ENCODE assay signal across 2 cellular contexts in genomic region chr5:35159370-35159742, GRCh38.
TF ChIP-seq lines count a peak whose summit lies in the region.

No MANE protein-coding gene starts in this region.

TF ChIP-seq in H1, 55 proteins besides CTCF, POLR2A, EP300 and RAD21:
- TF ChIP-seq TAF1 (IDR thresholded peaks at IDR 0.05; ENCODE audit: low read depth, low read length), result no peak
- no peak for TF ChIP-seq RNF2 (IDR thresholded peaks at IDR 0.05; ENCODE audit: borderline replicate concordance, low read depth, low read length, missing control alignments, poor library complexity, severe bottlenecking)
- TF ChIP-seq POLR2AphosphoS5 (IDR thresholded peaks at IDR 0.05; ENCODE audit: low read depth, low read length), result no peak
- TF ChIP-seq HDAC6 (IDR thresholded peaks at IDR 0.05; ENCODE audit: low read depth, low read length), result no peak
- no peak for TF ChIP-seq GTF2F1 (IDR thresholded peaks at IDR 0.05; ENCODE audit: borderline replicate concordance, low read depth, low read length)
- peak; percentile 63 for TF ChIP-seq TEAD4 (IDR thresholded peaks at IDR 0.05; ENCODE audit: low read depth, low read length)
- no peak for TF ChIP-seq E2F6 (IDR thresholded peaks at IDR 0.05)

TF ChIP-seq in HepG2, 621 proteins besides CTCF, POLR2A, EP300 and RAD21 (continues in another document):
- TF ChIP-seq RCOR2 (CRISPR knock-in tag; IDR thresholded peaks at IDR 0.05) (no peak), ZNF800 (CRISPR knock-in tag; IDR thresholded peaks at IDR 0.05) (no peak), POGZ (CRISPR knock-in tag; IDR thresholded peaks at IDR 0.05) (peak; percentile 71), AKNA (CRISPR knock-in tag; IDR thresholded peaks at IDR 0.05; ENCODE audit: borderline replicate concordance) (no peak), MAZ (IDR thresholded peaks at IDR 0.05; ENCODE audit: borderline replicate concordance, low read depth, low read length) (no peak), MAZ (CRISPR knock-in tag; IDR thresholded peaks at IDR 0.05; ENCODE audit: low read depth) (no peak), PHF20 (CRISPR knock-in tag; IDR thresholded peaks at IDR 0.05) (no peak), FLYWCH1 (CRISPR knock-in tag; IDR thresholded peaks at IDR 0.05) (no peak), ZNF512B (CRISPR knock-in tag; IDR thresholded peaks at IDR 0.05; ENCODE audit: borderline replicate concordance) (no peak), ZNF619 (CRISPR knock-in tag; IDR thresholded peaks at IDR 0.05) (no peak), ZNF772 (CRISPR knock-in tag; IDR thresholded peaks at IDR 0.05) (no peak), MXD1 (CRISPR knock-in tag; IDR thresholded peaks at IDR 0.05) (no peak), GTF2F1 (IDR thresholded peaks at IDR 0.05; ENCODE audit: low read length) (no peak), GLI4 (CRISPR knock-in tag; IDR thresholded peaks at IDR 0.05; ENCODE audit: borderline replicate concordance) (no peak), TEF (CRISPR knock-in tag; IDR thresholded peaks at IDR 0.05) (no peak), ZFP1 (CRISPR knock-in tag; IDR thresholded peaks at IDR 0.05) (no peak), ZNF605 (CRISPR knock-in tag; IDR thresholded peaks at IDR 0.05) (no peak), KIAA2018 (CRISPR knock-in tag; IDR thresholded peaks at IDR 0.05; ENCODE audit: borderline replicate concordance) (no peak), PAX8 (CRISPR knock-in tag; IDR thresholded peaks at IDR 0.05; ENCODE audit: borderline replicate concordance) (no peak), SMYD3 (CRISPR knock-in tag; IDR thresholded peaks at IDR 0.05) (no peak), ZMYM2 (CRISPR knock-in tag; IDR thresholded peaks at IDR 0.05) (no peak), IKZF1 (IDR thresholded peaks at IDR 0.05) (no peak), ZNF235 (CRISPR knock-in tag; IDR thresholded peaks at IDR 0.05; ENCODE audit: borderline replicate concordance) (no peak), HDAC2 (CRISPR knock-in tag; IDR thresholded peaks at IDR 0.05) (peak; percentile 79), SP140L (CRISPR knock-in tag; IDR thresholded peaks at IDR 0.05; ENCODE audit: borderline replicate concordance) (no peak), SMAD9 (CRISPR knock-in tag; IDR thresholded peaks at IDR 0.05) (no peak), GATAD2A (CRISPR knock-in tag; IDR thresholded peaks at IDR 0.05) (peak; percentile 93), E2F2 (CRISPR knock-in tag; IDR thresholded peaks at IDR 0.05; ENCODE audit: borderline replicate concordance) (no peak)
